ENCODE assay signal across 8 cellular contexts in the genomic region with DNA sequence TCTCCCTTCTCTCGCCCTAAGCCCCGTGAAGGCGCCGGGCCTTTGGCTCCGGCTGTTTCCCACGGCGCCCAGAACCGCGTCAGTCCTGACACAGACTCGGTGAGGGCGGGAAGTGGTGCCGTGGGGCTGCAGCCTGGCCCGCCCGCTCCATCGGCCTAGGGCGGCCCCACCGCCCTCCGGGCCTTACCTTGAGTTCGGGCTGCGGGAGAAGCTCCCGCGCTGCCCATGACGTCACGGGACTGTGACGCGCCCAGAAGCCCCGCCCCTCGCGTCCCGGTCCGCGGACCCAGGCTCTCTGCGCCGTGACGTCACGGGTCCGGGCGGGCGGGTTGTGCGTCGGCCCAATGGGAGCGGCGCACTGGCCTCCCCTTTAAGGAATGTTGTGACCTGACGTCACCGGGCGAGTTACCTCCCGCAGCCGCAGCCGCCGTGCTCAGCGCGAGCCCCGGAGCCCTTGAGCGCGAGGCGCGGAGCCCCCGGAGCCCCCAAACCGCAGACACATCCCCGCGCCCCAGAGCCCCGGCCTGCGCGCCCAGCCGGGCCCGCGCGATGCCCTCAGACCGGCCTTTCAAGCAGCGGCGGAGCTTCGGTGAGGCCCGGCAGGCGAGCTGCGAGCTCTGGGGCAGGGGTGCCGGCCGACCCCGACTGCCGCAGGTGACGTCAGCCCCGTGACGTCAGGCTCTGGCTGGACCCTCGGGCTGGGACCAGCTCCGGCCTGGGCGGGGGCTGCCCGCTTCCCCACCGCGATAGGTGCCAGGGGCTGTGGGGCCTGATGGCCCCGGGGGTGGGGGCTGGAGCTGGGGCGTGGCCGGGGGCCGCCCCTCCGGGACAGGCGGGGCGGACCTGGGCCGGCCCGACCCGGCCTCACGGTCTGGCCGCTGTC. TPM values are rescaled to one million over a fixed set of nuclear protein-coding genes. Genes with fewer than 3 reads are reported as not detected.
DNase-seq lines count a peak whose midpoint lies in the region; TF ChIP-seq lines count a peak whose summit lies in the region.

A gene (plus strand): TSS at position 399 of the 883 bp plus-strand sequence. CDS start 151 bp downstream, at position 550.

- DNase-seq in NCI-H748 (lab: John Stamatoyannopoulos, UW; ENCODE audit: unreplicated experiment), result peak; percentile 78
- no peak for DNase-seq in NCI-H748 treated with DMSO at 0.1 percent for 48 hours (lab: John Stamatoyannopoulos, UW)
- peak; percentile 10 for DNase-seq in LNCaP clone FGC (ENCODE audit: low read depth)
- DNase-seq in activated CD4-positive, alpha-beta T cell treated with anti-CD3 and anti-CD28 coated beads for 24 hours (ENCODE audit: low read depth in 2 of 2), result peak; percentile 84 to 86
- peak; percentile 93 for DNase-seq in cerebellar cortex (ENCODE audit: low spot score)
- DNase-seq in iris pigment epithelial cell (ENCODE audit: low read depth), result peak; percentile 97
- peak; percentile 80 for DNase-seq in smooth muscle cell (lab: John Stamatoyannopoulos, UW; ENCODE audit: unreplicated experiment)
- DNase-seq in NCI-H446 (lab: John Stamatoyannopoulos, UW), result no peak

- H3K4me1 ChIP-seq in smooth muscle cell (ENCODE audit: low read depth), result no peaks in the 10 kb centered on the region

- WGBS in smooth muscle cell (ENCODE audit: low lambda C conversion rate), result 2% methylated on average over 49 of the region's 100 CpGs

- no peaks in the 10 kb centered on the region for H4K20me1 ChIP-seq in smooth muscle cell (ENCODE audit: low read depth)

- H3F3A ChIP-seq in smooth muscle cell (ENCODE audit: low read depth), result no peaks in the 10 kb centered on the region

- peak within 1 kb of the TSS; percentile 95 for H3K4me2 ChIP-seq in smooth muscle cell

- H3K27me3 ChIP-seq in smooth muscle cell (ENCODE audit: low read depth), result no peaks in the 10 kb centered on the region

- no peaks in the 10 kb centered on the region for H3K9me3 ChIP-seq in smooth muscle cell (replicated peaks; ENCODE audit: low read depth)

- H3K27ac ChIP-seq in smooth muscle cell (ENCODE audit: low read depth), result peak within 1 kb of the TSS; percentile 74

- peak within 1 kb of the TSS; percentile 89 for H2AFZ ChIP-seq in smooth muscle cell (ENCODE audit: low read depth)

- H3K4me3 ChIP-seq in LNCaP clone FGC (ENCODE audit: low read depth, low read length) (peak within 1 kb of the TSS; percentile 43), smooth muscle cell (peak within 1 kb of the TSS; percentile 80)

- H3K36me3 ChIP-seq in smooth muscle cell (ENCODE audit: low read depth), result no peaks in the 10 kb centered on the region

- peak within 1 kb of the TSS; percentile 95 for H3K9ac ChIP-seq in smooth muscle cell (ENCODE audit: low read depth)

- TF ChIP-seq CTCF in LNCaP clone FGC (IDR thresholded peaks at IDR 0.05; ENCODE audit: control insufficient read depth, extremely low read depth, insufficient read depth) (no peak), smooth muscle cell (IDR thresholded peaks at IDR 0.05; ENCODE audit: borderline replicate concordance, insufficient read depth, poor library complexity, severe bottlenecking) (no peak)

- no peaks in the 10 kb centered on the region for H3K79me2 ChIP-seq in smooth muscle cell (ENCODE audit: low read depth)

RNA-seq across cellular contexts. Expression of the gene that starts here (rescaled TPM):
- 32.4 and 47.8 TPM in 2 replicates for total RNA-seq in smooth muscle cell
- 84.0 and 95.4 TPM in 2 replicates for polyA plus RNA-seq in smooth muscle cell

Comparison
In these comparisons a context has a peak if more than half of its experiments do, and no peak if none do; other contexts are left out.
1. DNase-seq: peak in NCI-H748 (single experiment), LNCaP clone FGC (single experiment), activated CD4-positive, alpha-beta T cell treated with anti-CD3 and anti-CD28 coated beads for 24 hours (2 of 2), cerebellar cortex (single experiment), iris pigment epithelial cell (single experiment) and smooth muscle cell (single experiment); none in NCI-H748 treated with DMSO at 0.1 percent for 48 hours (single experiment) and NCI-H446 (0 of 2).